ENCODE assay signal across 1 cellular context in the genomic region with DNA sequence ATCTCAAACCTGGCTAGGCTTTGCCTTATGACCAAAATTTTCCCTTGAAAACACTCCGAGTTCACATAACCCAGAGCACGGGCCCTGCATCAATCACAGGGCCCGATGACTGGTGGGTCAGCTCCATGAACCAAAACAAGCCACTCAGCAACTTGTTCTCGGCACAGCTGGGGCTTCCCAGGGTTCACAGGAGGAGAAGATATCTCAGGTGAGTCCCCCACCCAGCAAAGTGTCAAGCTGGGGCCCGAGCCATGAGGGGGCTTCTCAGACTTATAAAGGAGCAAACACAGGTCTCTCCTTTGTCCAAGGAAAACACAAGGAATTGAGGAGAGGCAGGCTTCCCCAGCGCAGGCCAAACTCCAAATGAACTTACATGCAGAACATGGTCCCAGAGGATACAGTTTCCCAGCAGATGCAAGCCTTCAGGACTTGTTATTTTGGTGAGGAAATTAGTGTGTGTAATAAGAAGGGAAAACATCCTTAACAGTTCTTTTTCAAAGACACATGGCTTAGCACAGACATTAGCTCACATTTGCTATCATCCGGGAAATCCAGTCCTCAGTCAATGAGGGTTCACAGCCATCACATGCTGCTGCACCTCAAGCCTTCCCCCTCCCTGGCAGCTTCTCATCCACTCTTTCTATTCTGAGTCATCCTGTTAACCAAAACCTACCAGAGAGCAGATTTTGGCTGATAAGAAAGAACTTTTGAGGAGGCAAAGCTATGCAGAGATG.
TF ChIP-seq lines count a peak whose summit lies in the region.

No MANE protein-coding gene starts in this region.

TF ChIP-seq in H1, 55 proteins besides CTCF, POLR2A, EP300 and RAD21 (continued from another document):
- TF ChIP-seq TAF7 (optimal IDR thresholded peaks at IDR 0.05; ENCODE audit: borderline replicate concordance, low read depth, low read length) (no peak), SP1 (IDR thresholded peaks at IDR 0.05; ENCODE audit: low read depth, low read length) (no peak), RNF2 (IDR thresholded peaks at IDR 0.05; ENCODE audit: borderline replicate concordance, low read depth, low read length, missing control alignments, poor library complexity, severe bottlenecking) (no peak), HDAC6 (IDR thresholded peaks at IDR 0.05; ENCODE audit: low read depth, low read length) (no peak), GTF2F1 (IDR thresholded peaks at IDR 0.05; ENCODE audit: borderline replicate concordance, low read depth, low read length) (no peak), KDM4A (IDR thresholded peaks at IDR 0.05; ENCODE audit: low read depth, low read length, severe bottlenecking) (no peak)
- TF ChIP-seq, protein P1, sequence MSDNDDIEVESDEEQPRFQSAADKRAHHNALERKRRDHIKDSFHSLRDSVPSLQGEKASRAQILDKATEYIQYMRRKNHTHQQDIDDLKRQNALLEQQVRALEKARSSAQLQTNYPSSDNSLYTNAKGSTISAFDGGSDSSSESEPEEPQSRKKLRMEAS (IDR thresholded peaks at IDR 0.05), result no peak
